11 cellular contexts compared by ENCODE assay signal in the genomic region with DNA sequence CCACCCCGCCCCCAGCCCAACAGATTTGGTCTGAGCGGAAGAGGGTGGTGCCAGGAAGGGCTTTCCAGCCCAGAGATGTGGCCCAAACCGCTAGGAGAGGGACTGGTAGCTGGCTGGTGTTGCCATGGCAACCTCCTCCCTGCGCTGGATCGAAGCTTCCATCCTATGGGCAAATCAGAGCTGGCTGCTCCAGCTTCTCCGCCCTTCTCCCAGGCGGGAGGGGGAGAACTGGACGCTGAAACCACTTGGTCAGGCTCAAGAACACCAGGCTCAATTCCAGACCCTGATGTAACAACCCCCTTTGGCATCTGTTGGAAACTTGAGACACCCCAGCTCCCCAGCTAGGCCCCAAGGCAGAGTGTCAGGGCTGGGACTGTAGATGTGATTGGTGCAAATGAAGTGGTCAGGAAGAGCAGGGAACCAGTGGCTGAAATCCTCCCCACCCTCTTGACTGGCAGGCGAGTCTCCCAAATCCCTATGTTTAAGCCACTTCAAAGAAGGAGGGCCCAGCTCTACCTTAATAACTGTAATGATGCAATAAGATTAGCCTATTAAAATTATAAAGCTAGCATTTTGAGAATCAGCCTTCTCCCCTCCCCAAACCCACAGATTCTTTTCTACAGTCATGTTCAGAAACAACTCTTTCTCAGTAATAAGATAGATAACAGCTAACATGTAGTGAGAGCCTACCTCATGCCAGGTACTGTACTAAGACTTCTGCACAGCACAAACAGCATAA. TPM values are rescaled to one million over a fixed set of nuclear protein-coding genes. Genes with fewer than 3 reads are reported as not detected.
DNase-seq lines count a peak whose midpoint lies in the region; ATAC-seq and TF ChIP-seq lines count a peak whose summit lies in the region.
"Had no signal": no experiment of that assay in that cellular context is flagged by ENCODE, and none has a peak within 500 bp of the region (broad histone marks: within the 10 kb centered on the region; RNA-seq: fewer than 3 reads in every experiment).

No MANE protein-coding gene starts in this region.

- TF ChIP-seq CTCF in ascending aorta (IDR thresholded peaks at IDR 0.05) (no peak), vagina (IDR thresholded peaks at IDR 0.05) (no peak)

- peaks cover 7 to 10% of the 10 kb centered on the region in 2 donors for H3K4me1 ChIP-seq in ascending aorta
- peaks cover 5% of the 10 kb centered on the region for H3K4me1 ChIP-seq in vagina

- H3K9me3 Mint-ChIP-seq in activated naive CD4-positive, alpha-beta T cell treated with anti-CD3 and anti-CD28 coated beads for 36 hours = no peaks in the 10 kb centered on the region
- H3K9me3 Mint-ChIP-seq: central memory CD8-positive, alpha-beta T cell had no signal

- CTCF ChIA-PET in activated naive CD4-positive, alpha-beta T cell treated with anti-CD3 and anti-CD28 coated beads for 36 hours (lab: Charles Lee) = interaction anchor here (1.3 kb wide), 1 partner anchor 58 kb away, joined by 4 read pairs; no protein-coding TSS in a partner anchor

- H3K27ac ChIP-seq in ascending aorta = no peak overlapping the region
- H3K27ac ChIP-seq in vagina = peak overlapping the region; percentile 4

- H3K36me3 Mint-ChIP-seq in activated naive CD4-positive, alpha-beta T cell treated with anti-CD3 and anti-CD28 coated beads for 36 hours (ENCODE audit: low read depth) = no peaks in the 10 kb centered on the region

- DNase-seq in Right ventricle myocardium inferior (ENCODE audit: missing footprints) (no peak), cardiac septum (ENCODE audit: low spot score) (no peak), ascending aorta (ENCODE audit: low spot score in 2 of 2) (peak; percentile 17 to 79), islet precursor cell (peak; percentile 69), vagina (ENCODE audit: extremely low spot score in 2 of 2) (peak in 1 of 2 donors; percentile 96)
- no peak for DNase-seq in activated naive CD4-positive, alpha-beta T cell treated with anti-CD3 and anti-CD28 coated beads for 36 hours
- no peak for DNase-seq in effector CD4-positive, alpha-beta T cell
- DNase-seq: KG1 had no signal

- H3K27me3 ChIP-seq in ascending aorta (peaks cover 10% of the 10 kb centered on the region), vagina (peaks cover 5% of the 10 kb centered on the region)

- H3K4me1 Mint-ChIP-seq in activated naive CD4-positive, alpha-beta T cell treated with anti-CD3 and anti-CD28 coated beads for 36 hours (ENCODE audit: low read depth) = peaks cover 3% of the 10 kb centered on the region

- intact Hi-C loops in Right ventricle myocardium inferior (cut with DNase I) (no loop called here), cardiac septum (cut with DNase I) (loop anchor here (5.0 kb wide), 1 partner anchor 54 kb away; no protein-coding TSS in a partner anchor), ascending aorta (cut with DNase I) (no loop called here), vagina (cut with DNase I) (no loop called here)
- intact Hi-C loops in activated naive CD4-positive, alpha-beta T cell treated with anti-CD3 and anti-CD28 coated beads for 36 hours (cut with micrococcal nuclease) = no loop called here

- no peak overlapping the region for H3K4me3 Mint-ChIP-seq in activated naive CD4-positive, alpha-beta T cell treated with anti-CD3 and anti-CD28 coated beads for 36 hours
- H3K4me3 Mint-ChIP-seq: central memory CD8-positive, alpha-beta T cell had no signal

- H3K9me3 ChIP-seq in ascending aorta (no peaks in the 10 kb centered on the region), vagina (no peaks in the 10 kb centered on the region)

- no peak overlapping the region for H3K4me3 ChIP-seq in ascending aorta
- no peak overlapping the region for H3K4me3 ChIP-seq in vagina

- no peak overlapping the region for H3K27ac Mint-ChIP-seq in activated naive CD4-positive, alpha-beta T cell treated with anti-CD3 and anti-CD28 coated beads for 36 hours

- no peak for TF ChIP-seq POLR2A in vagina (IDR thresholded peaks at IDR 0.05)

- ATAC-seq in Right ventricle myocardium inferior (peak; percentile 39), HG02970 (IDR thresholded peaks at IDR 0.05; ENCODE audit: low FRiP score, unreplicated experiment) (no peak)

- peaks cover 38% of the 10 kb centered on the region for H3K27me3 Mint-ChIP-seq in activated naive CD4-positive, alpha-beta T cell treated with anti-CD3 and anti-CD28 coated beads for 36 hours (ENCODE audit: low read depth)

- no peaks in the 10 kb centered on the region for H3K36me3 ChIP-seq in ascending aorta
- H3K36me3 ChIP-seq in vagina = no peaks in the 10 kb centered on the region

RNA-seq across cellular contexts. Expression of gene RIMS4, which starts 4.2 kb away (rescaled TPM):
- not detected for total RNA-seq in Right ventricle myocardium inferior
- 0.27 TPM for total RNA-seq in cardiac septum
- 4.0 TPM for total RNA-seq in ascending aorta
- total RNA-seq in vagina = 6.4 TPM
- under 1 TPM; 0.07 TPM for total RNA-seq in activated naive CD4-positive, alpha-beta T cell treated with anti-CD3 and anti-CD28 coated beads for 36 hours
- total RNA-seq: T-helper 2 cell treated with Interferon-gamma antibody and Interleukin-4, amounts not matched to agents 100 ng/mL and 5 ng/mL, for 36 hours had no signal

Comparison
In these comparisons a context has a peak if more than half of its experiments do, and no peak if none do; other contexts are left out.
1. DNase-seq: peak in ascending aorta (2 of 2) and islet precursor cell (single experiment); none in Right ventricle myocardium inferior (single experiment), cardiac septum (single experiment), activated naive CD4-positive, alpha-beta T cell treated with anti-CD3 and anti-CD28 coated beads for 36 hours (single experiment) and effector CD4-positive, alpha-beta T cell (single experiment).